In the genomic region with DNA sequence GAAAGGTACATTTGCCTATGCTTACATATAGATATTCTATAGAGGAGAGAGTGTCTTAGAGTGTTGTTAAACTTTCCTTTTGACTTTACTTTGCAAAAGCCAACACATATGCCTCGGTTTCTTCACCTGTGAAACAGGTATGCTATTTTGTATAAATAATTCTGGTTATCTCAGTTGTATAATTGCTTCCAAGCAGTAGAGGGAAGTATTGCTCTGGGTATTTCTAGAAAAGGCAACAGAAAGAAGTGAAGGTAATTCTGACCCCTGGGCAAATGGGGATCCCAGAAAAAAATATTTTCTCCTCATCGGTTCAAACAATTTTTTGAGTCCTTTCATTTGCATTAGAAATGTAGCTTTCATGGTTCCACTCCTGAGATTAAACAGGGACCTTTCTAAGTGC, we compare ENCODE assay signal across 24 cellular contexts.
DNase-seq lines count a peak whose midpoint lies in the region; ATAC-seq, FAIRE-seq and TF ChIP-seq lines count a peak whose summit lies in the region.
"Had no signal": no experiment of that assay in that cellular context is flagged by ENCODE, and none has a peak within 500 bp of the region (broad histone marks: within the 10 kb centered on the region; RNA-seq: fewer than 3 reads in every experiment).

No MANE protein-coding gene starts in this region.

- H3K36me3 ChIP-seq in left ventricle myocardium inferior (no peaks in the 10 kb centered on the region), keratinocyte (ENCODE audit: control insufficient read depth in 2 of 2, extremely low read depth in 1 of 2, insufficient read depth in 2 of 2, low read length in 2 of 2) (no peaks in the 10 kb centered on the region)
- H3K36me3 ChIP-seq: HAP-1, right lobe of liver had no signal

- ATAC-seq in left cardiac atrium (no peak), GM18517 (IDR thresholded peaks at IDR 0.05; ENCODE audit: unreplicated experiment) (no peak), GM18861 (IDR thresholded peaks at IDR 0.05; ENCODE audit: unreplicated experiment) (no peak)
- ATAC-seq: CD8-positive, alpha-beta T cell; right lobe of liver; stimulated activated memory B cell treated with anti-CD40 and anti-IgM and Interleukin-4, amounts not matched to agents 10 μg/mL and 1 μg/mL and 100 μg/mL, for 72 hours had no signal

- peak; percentile 5 for FAIRE-seq in keratinocyte (lab: Jason Lieb, UNC)

- H3K9me1 ChIP-seq in keratinocyte (ENCODE audit: control insufficient read depth, extremely low read depth, insufficient read depth, low read length), result no peaks in the 10 kb centered on the region

- H3K4me1 ChIP-seq in left ventricle myocardium inferior (peaks cover 11% of the 10 kb centered on the region), keratinocyte (ENCODE audit: control insufficient read depth, extremely low read depth, insufficient read depth, low read length) (no peaks in the 10 kb centered on the region)
- H3K4me1 ChIP-seq: HAP-1, right lobe of liver had no signal

- DNase-seq in DMS 273 (lab: John Stamatoyannopoulos, UW; ENCODE audit: unreplicated experiment) (peak; percentile 4), DMS 273 treated with DMSO at 0.1 percent for 48 hours (lab: John Stamatoyannopoulos, UW) (no peak), left ventricle myocardium inferior (no peak), left cardiac atrium (no peak), keratinocyte (ENCODE audit: low read depth, low spot score) (no peak), SIG-M5 treated with dmso at 0.1 percent for 504 hours (lab: John Stamatoyannopoulos, UW; ENCODE audit: unreplicated experiment) (no peak)
- DNase-seq: activated B cell treated with CpG ODN at 0.5 μM for 24 hours; activated CD4-positive, alpha-beta T cell treated with anti-CD3 and anti-CD28 coated beads, Interleukin-2, amount 50 U/mL, for 1 hour; activated T-cell treated with anti-CD3 and anti-CD28 coated beads, Interleukin-2, amount 50 U/mL, for 48 hours; CD8-positive, alpha-beta T cell; GDM1; NCI-H1105 treated with DMSO at 0.1 percent for 48 hours; NCI-H2029; NCI-H446 treated with DMSO at 0.1 percent for 48 hours; PC-9; right lobe of liver; SHP77 treated with DMSO at 0.1 percent for 48 hours; stimulated activated CD4-positive, alpha-beta T cell treated with anti-CD3 and anti-CD28 coated beads, Interleukin-4, amount 100 ng/mL, for 4 hours; substantia nigra had no signal

- H3K9me3 ChIP-seq in left ventricle myocardium inferior (replicated peaks) (no peaks in the 10 kb centered on the region), keratinocyte (ENCODE audit: control insufficient read depth, low read depth, low read length) (no peaks in the 10 kb centered on the region)
- H3K9me3 ChIP-seq: HAP-1, right lobe of liver had no signal

- no peaks in the 10 kb centered on the region for H3K79me2 ChIP-seq in keratinocyte (ENCODE audit: control insufficient read depth, insufficient read depth, low read length)

- peak; percentile 47 for TF ChIP-seq CTCF in left ventricle myocardium inferior (IDR thresholded peaks at IDR 0.05; ENCODE audit: borderline replicate concordance)
- no peak for TF ChIP-seq CTCF in keratinocyte (optimal IDR thresholded peaks at IDR 0.05 in 1 of 3, IDR thresholded peaks at IDR 0.05 in 1 of 3, conservative IDR thresholded peaks at IDR 0.05 in 1 of 3; ENCODE audit: extremely low read depth in 1 of 3, insufficient read depth in 2 of 3, low read length in 3 of 3)

- H3K27ac ChIP-seq in left ventricle myocardium inferior (replicated peaks), result no peak overlapping the region
- H3K27ac ChIP-seq in keratinocyte (ENCODE audit: control insufficient read depth, insufficient read depth, low read length), result no peak overlapping the region
- H3K27ac ChIP-seq: 22Rv1, PC-9, right lobe of liver had no signal

- no peaks in the 10 kb centered on the region for H4K20me1 ChIP-seq in keratinocyte (ENCODE audit: control insufficient read depth, extremely low read depth, insufficient read depth, low read length)

- H3K27me3 ChIP-seq in left ventricle myocardium inferior (ENCODE audit: low read depth), result no peaks in the 10 kb centered on the region
- no peaks in the 10 kb centered on the region for H3K27me3 ChIP-seq in keratinocyte (ENCODE audit: control insufficient read depth, extremely low read depth, insufficient read depth, low read length)
- H3K27me3 ChIP-seq: right lobe of liver had no signal

- H2AFZ ChIP-seq in keratinocyte (ENCODE audit: control insufficient read depth, low read length), result no peak overlapping the region
- H2AFZ ChIP-seq: PC-9 had no signal

- no peak overlapping the region for H3K9ac ChIP-seq in keratinocyte (ENCODE audit: control insufficient read depth, extremely low read depth, insufficient read depth, low read length)

- dilution Hi-C loops in keratinocyte (cut with MboI; ENCODE audit: extremely low pct_ligation_motif_present, low sequenced_read_pairs), result no loop called here

- no peak overlapping the region for H3K4me2 ChIP-seq in keratinocyte (ENCODE audit: control insufficient read depth, extremely low read depth, insufficient read depth, low read depth, low read length)
- H3K4me2 ChIP-seq: PC-9 had no signal

- intact Hi-C loops in left ventricle myocardium inferior (cut with micrococcal nuclease), result no loop called here
- intact Hi-C loops in left cardiac atrium (cut with DNase I), result loop anchor here in 1 of 2 donors (5.0 kb wide), 1 partner anchor 486 kb away; no protein-coding TSS in a partner anchor

- no peak overlapping the region for H3K4me3 ChIP-seq in left ventricle myocardium inferior
- no peak overlapping the region for H3K4me3 ChIP-seq in keratinocyte (ENCODE audit: control insufficient read depth in 2 of 3, extremely low read depth in 1 of 3, insufficient read depth in 2 of 3, low read depth in 1 of 3, low read length in 3 of 3)
- H3K4me3 ChIP-seq: HAP-1, PC-9, right lobe of liver had no signal
